In the genomic region with DNA sequence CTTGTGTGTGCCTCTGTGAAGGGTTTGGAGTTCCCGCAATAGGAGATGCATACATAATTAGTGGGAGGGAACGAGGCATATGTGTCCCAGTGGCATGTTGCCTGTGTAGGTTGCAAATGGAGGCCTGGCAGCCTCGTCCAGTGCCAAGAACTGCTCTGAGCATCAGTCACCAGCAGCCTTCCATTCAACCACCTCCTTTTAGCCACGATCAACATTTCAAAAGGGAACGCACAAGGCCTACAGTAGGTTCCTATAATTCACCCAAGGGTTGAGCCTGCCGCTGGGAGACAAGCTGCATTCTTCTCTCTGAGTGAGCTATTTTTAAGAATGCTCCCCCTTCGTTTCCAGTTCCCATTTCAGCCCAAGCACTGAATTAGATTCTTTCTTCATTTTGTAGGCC, we compare ENCODE assay signal across 17 cellular contexts.
DNase-seq lines count a peak whose midpoint lies in the region; ATAC-seq and FAIRE-seq lines count a peak whose summit lies in the region.
"Had no signal": no experiment of that assay in that cellular context is flagged by ENCODE, and none has a peak within 500 bp of the region (broad histone marks: within the 10 kb centered on the region; RNA-seq: fewer than 3 reads in every experiment).

No MANE protein-coding gene starts in this region.

- FAIRE-seq in RCC 7860 (lab: Jason Lieb, UNC): no peak
- FAIRE-seq: G401.6, GM12892 had no signal

- DNase-seq in Ammon's horn (ENCODE audit: low spot score): peak; percentile 53
- DNase-seq in NOMO-1 treated with DMSO at 0.1 percent for 48 hours (lab: John Stamatoyannopoulos, UW; ENCODE audit: unreplicated experiment): peak; percentile 47
- DNase-seq in epidermal melanocyte (ENCODE audit: insufficient read length, low spot score): peak; percentile 29
- DNase-seq in middle frontal gyrus (ENCODE audit: extremely low spot score, low spot score): peak; percentile 44
- no peak for DNase-seq in activated naive CD4-positive, alpha-beta T cell treated with Interleukin-2 at 50 U/mL for 16 hours
- DNase-seq in stimulated activated CD4-positive, alpha-beta T cell treated with anti-CD3 and anti-CD28 coated beads, Interleukin-2, amount 100 ng/mL, for 48 hours: no peak
- DNase-seq in RCC 7860 (ENCODE audit: low spot score): no peak
- DNase-seq: ACHN; activated CD8-positive, alpha-beta memory T cell treated with anti-CD3 and anti-CD28 coated beads, Interleukin-2, amount 50 U/mL, for 48 hours; activated naive CD4-positive, alpha-beta T cell; effector memory CD4-positive, alpha-beta T cell; NCI-H2029 treated with DMSO at 0.1 percent for 48 hours; stimulated activated naive B cell treated with anti-CD40 and anti-IgM and Interleukin-4, amounts not matched to agents 10 μg/mL and 1 μg/mL and 100 μg/mL, for 72 hours; T-cell had no signal

- no peak for ATAC-seq in HG02610 (IDR thresholded peaks at IDR 0.05; ENCODE audit: unreplicated experiment)
- ATAC-seq: stimulated activated naive B cell treated with anti-CD40 and anti-IgM and Interleukin-4, amounts not matched to agents 10 μg/mL and 1 μg/mL and 100 μg/mL, for 72 hours; T-cell had no signal

Comparison
In these comparisons a context has a peak if more than half of its experiments do, and no peak if none do; other contexts are left out.
1. DNase-seq: peak in Ammon's horn (single experiment), NOMO-1 treated with DMSO at 0.1 percent for 48 hours (single experiment), epidermal melanocyte (single experiment) and middle frontal gyrus (single experiment); none in activated naive CD4-positive, alpha-beta T cell treated with Interleukin-2 at 50 U/mL for 16 hours (single experiment), stimulated activated CD4-positive, alpha-beta T cell treated with anti-CD3 and anti-CD28 coated beads, Interleukin-2, amount 100 ng/mL, for 48 hours (0 of 2) and RCC 7860 (single experiment).